Comparison of ENCODE assay signal across 10 cellular contexts in genomic region chr19:7658219-7658686, GRCh38. TPM values are rescaled to one million over a fixed set of nuclear protein-coding genes. Genes with fewer than 3 reads are reported as not detected.
A peak's percentile ranks its signal among the peaks of the same experiment; 100 is the strongest.
DNase-seq lines count a peak whose midpoint lies in the region; ATAC-seq and TF ChIP-seq lines count a peak whose summit lies in the region.
"Had no signal": no experiment of that assay in that cellular context is flagged by ENCODE, and none has a peak within 500 bp of the region (broad histone marks: within the 10 kb centered on the region; RNA-seq: fewer than 3 reads in every experiment).

No MANE protein-coding gene starts in this region.

- DNase-seq in activated CD4-positive, alpha-beta T cell treated with anti-CD3 and anti-CD28 coated beads for 1 hour, result peak; percentile 22
- DNase-seq in naive B cell, result peak; percentile 81
- no peak for DNase-seq in lower leg skin (ENCODE audit: low spot score in 2 of 2)
- DNase-seq in thyroid gland, result no peak
- DNase-seq in uterus, result no peak

- H3K27me3 Mint-ChIP-seq in naive B cell, result peaks cover 0 to 5% (median 0%) of the 10 kb centered on the region in 3 donors

- TF ChIP-seq CTCF in lower leg skin (IDR thresholded peaks at IDR 0.05) (no peak), thyroid gland (IDR thresholded peaks at IDR 0.05) (no peak), uterus (IDR thresholded peaks at IDR 0.05) (no peak)

- intact Hi-C loops in lower leg skin (cut with DNase I; ENCODE audit: low total_unique reads) (no loop called here), thyroid gland (cut with DNase I) (no loop called here), uterus (cut with DNase I; ENCODE audit: low total_unique reads) (no loop called here)

- H3K4me1 Mint-ChIP-seq in naive B cell, result peaks cover 4 to 15% (median 12%) of the 10 kb centered on the region in 3 donors

- no peak overlapping the region for H3K4me3 ChIP-seq in lower leg skin (ENCODE audit: low read depth, poor library complexity, severe bottlenecking)
- H3K4me3 ChIP-seq in thyroid gland (replicated peaks in 1 of 3), result no peak overlapping the region
- no peak overlapping the region for H3K4me3 ChIP-seq in uterus

- H3K9me3 Mint-ChIP-seq in naive B cell, result no peaks in the 10 kb centered on the region

- H3K4me1 ChIP-seq in thyroid gland, result no peaks in the 10 kb centered on the region
- H3K4me1 ChIP-seq in uterus, result no peaks in the 10 kb centered on the region

- ATAC-seq in GM18868 (IDR thresholded peaks at IDR 0.05; ENCODE audit: unreplicated experiment) (peak; percentile 61), HG02763 (IDR thresholded peaks at IDR 0.05; ENCODE audit: unreplicated experiment) (peak; percentile 67), naive B cell (ENCODE audit: low read depth in 2 of 2) (peak; percentile 100), esophagus mucosa (no peak)

- H3K27ac ChIP-seq in thyroid gland (no peak overlapping the region), uterus (no peak overlapping the region)
- H3K27ac ChIP-seq: epithelial cell of prostate had no signal

- H3K27ac Mint-ChIP-seq in naive B cell, result peak overlapping the region; percentile 51 to 97 (median 85)

- H3K4me3 Mint-ChIP-seq in naive B cell, result peak overlapping the region; percentile 60 to 87 (median 78)

- no peaks in the 10 kb centered on the region for H3K36me3 Mint-ChIP-seq in naive B cell

- 31 to 48% methylated on average over 9 of the region's 9 CpGs for WGBS in lower leg skin, 2 donors
- WGBS in thyroid gland, 2 donors, result 34 to 37% methylated on average over 9 of the region's 9 CpGs

- TF ChIP-seq POLR2A in lower leg skin (IDR thresholded peaks at IDR 0.05) (no peak), thyroid gland (IDR thresholded peaks at IDR 0.05) (no peak), uterus (IDR thresholded peaks at IDR 0.05) (no peak)

- H3K9me3 ChIP-seq in thyroid gland (no peaks in the 10 kb centered on the region), uterus (no peaks in the 10 kb centered on the region)

- H3K27me3 ChIP-seq in thyroid gland (no peaks in the 10 kb centered on the region), uterus (no peaks in the 10 kb centered on the region)

- H3K36me3 ChIP-seq in thyroid gland, result no peaks in the 10 kb centered on the region
- no peaks in the 10 kb centered on the region for H3K36me3 ChIP-seq in uterus

RNA-seq across cellular contexts. Expression of gene RETN, which starts 10.6 kb away (rescaled TPM):
- polyA plus RNA-seq in naive B cell (ENCODE audit: low read depth in 6 of 6), result not detected
- total RNA-seq in lower leg skin (not detected), esophagus mucosa (not detected), thyroid gland (not detected), uterus (not detected)
- total RNA-seq: NCI-H460 had no signal

RNA-seq across cellular contexts. Expression of gene MCEMP1, which starts 18.6 kb away (rescaled TPM):
- under 1 TPM in 2 of 6 donors, not detected in 4; 0.39 to 0.58 TPM for polyA plus RNA-seq in naive B cell (ENCODE audit: low read depth in 6 of 6)
- not detected for total RNA-seq in lower leg skin
- total RNA-seq in esophagus mucosa, result 0.24 TPM
- total RNA-seq in thyroid gland, result 1 to 10 TPM in 1 of 4 donors, under 1 TPM in 1, not detected in 2; 0.54 to 1.7 TPM
- under 1 TPM in 1 of 4 donors, not detected in 3; 0.67 TPM for total RNA-seq in uterus
- total RNA-seq: NCI-H460 had no signal

RNA-seq across cellular contexts. Expression of gene STXBP2, which starts 21.3 kb away (rescaled TPM):
- 10 to 100 TPM; 71.0 to 86.2 (median 79.5) TPM for polyA plus RNA-seq in naive B cell (ENCODE audit: low read depth in 6 of 6)
- total RNA-seq in lower leg skin, result 100 to 1,000 TPM in 1 of 4 donors, 10 to 100 TPM in 3; 43.8 to 109 (median 69.9) TPM
- 62.7 TPM for total RNA-seq in esophagus mucosa
- 10 to 100 TPM; 48.8 to 89.2 (median 70.2) TPM for total RNA-seq in thyroid gland
- total RNA-seq in uterus, result 10 to 100 TPM in 1 of 4 donors, 1 to 10 TPM in 2, not detected in 1; 2.4 to 10.3 (median 8.2) TPM

RNA-seq across cellular contexts. Expression of gene TRAPPC5, which starts 22.4 kb away (rescaled TPM):
- polyA plus RNA-seq in naive B cell (ENCODE audit: low read depth in 6 of 6), result 100 to 1,000 TPM; 171 to 260 (median 224) TPM
- total RNA-seq in lower leg skin (100 to 1,000 TPM; 115 to 197 (median 143) TPM), esophagus mucosa (127 TPM), thyroid gland (100 to 1,000 TPM in 2 of 4 donors, 10 to 100 TPM in 2; 46.8 to 111 (median 93.1) TPM), uterus (100 to 1,000 TPM in 1 of 4 donors, 10 to 100 TPM in 3; 12.4 to 156 (median 41.0) TPM)

RNA-seq across cellular contexts. Expression of gene PCP2, which starts 24.7 kb away (rescaled TPM):
- polyA plus RNA-seq in naive B cell (ENCODE audit: low read depth in 6 of 6), result under 1 TPM in 4 of 6 donors, not detected in 2; 0.64 to 0.76 (median 0.70) TPM
- total RNA-seq in lower leg skin, result 1 to 10 TPM in 3 of 4 donors, not detected in 1; 1.1 to 6.5 (median 4.2) TPM
- not detected for total RNA-seq in esophagus mucosa
- total RNA-seq in thyroid gland, result 1 to 10 TPM in 2 of 4 donors, not detected in 2; 1.1 to 1.3 TPM
- total RNA-seq in uterus, result not detected
- total RNA-seq: NCI-H460 had no signal

Comparison
In these comparisons a context has a peak if more than half of its experiments do, and no peak if none do; other contexts are left out.
1. DNase-seq: peak in activated CD4-positive, alpha-beta T cell treated with anti-CD3 and anti-CD28 coated beads for 1 hour (single experiment) and naive B cell (single experiment); none in lower leg skin (0 of 2), thyroid gland (0 of 2) and uterus (0 of 2).